8 cellular contexts compared by ENCODE assay signal in genomic region chr15:41773729-41774061, GRCh38. TPM values are rescaled to one million over a fixed set of nuclear protein-coding genes. Genes with fewer than 3 reads are reported as not detected.
A peak's percentile ranks its signal among the peaks of the same experiment; 100 is the strongest.
DNase-seq lines count a peak whose midpoint lies in the region; ATAC-seq and TF ChIP-seq lines count a peak whose summit lies in the region.

No MANE protein-coding gene starts in this region.

- H3K9me3 ChIP-seq in SJSA1 (replicated peaks) = no peaks in the 10 kb centered on the region
- no peaks in the 10 kb centered on the region for H3K9me3 ChIP-seq in gastrocnemius medialis

- TF ChIP-seq CTCF in fibroblast of the aortic adventitia (IDR thresholded peaks at IDR 0.05; ENCODE audit: insufficient read depth, low read length) (no peak), gastrocnemius medialis (IDR thresholded peaks at IDR 0.05 in 4 of 5, conservative IDR thresholded peaks at IDR 0.05 in 1 of 5) (no peak)

- peak; percentile 2 for ATAC-seq in GM18502 (IDR thresholded peaks at IDR 0.05; ENCODE audit: poor library complexity, unreplicated experiment)
- no peak for ATAC-seq in gastrocnemius medialis
- no peak for ATAC-seq in HG03354 (IDR thresholded peaks at IDR 0.05; ENCODE audit: poor library complexity, severe bottlenecking, unreplicated experiment)
- no peak for ATAC-seq in HG03280 (IDR thresholded peaks at IDR 0.05; ENCODE audit: unreplicated experiment)

- DNase-seq in SJSA1 (ENCODE audit: low read depth in 1 of 2, low spot score in 2 of 2) = no peak
- DNase-seq in fibroblast of the aortic adventitia (ENCODE audit: low read depth) = no peak
- DNase-seq in gastrocnemius medialis = no peak
- DNase-seq in superior temporal gyrus (ENCODE audit: extremely low spot score) = no peak
- DNase-seq in cortex of kidney (lab: John Stamatoyannopoulos, UW) = no peak

- in situ Hi-C loops in gastrocnemius medialis (cut with MboI; ENCODE audit: low sequenced_read_pairs in 4 of 4) = loop anchor here in 3 of 4 donors (5.0 kb wide), 1 partner anchor 39 kb away; no protein-coding TSS in a partner anchor

- intact Hi-C loops in gastrocnemius medialis (cut with DNase I; ENCODE audit: low total_unique reads) = loop anchor here (1.0 to 5.0 kb wide), 8 partner anchors 17 to 541 kb away; partner anchors contain the start of genes EHD4, GANC, JMJD7 and MGA

- H3K36me3 ChIP-seq in SJSA1 (peaks cover 3% of the 10 kb centered on the region; the same call in 1 of the 2 replicates), gastrocnemius medialis (no peaks in the 10 kb centered on the region)

- no peak for TF ChIP-seq POLR2A in gastrocnemius medialis (IDR thresholded peaks at IDR 0.05)

- H3K27ac ChIP-seq in SJSA1 = peak overlapping the region; percentile 3; the same call in 1 of the 2 replicates
- H3K27ac ChIP-seq in gastrocnemius medialis = peak overlapping the region; percentile 83 to 87 (median 86)

- H3K4me1 ChIP-seq in SJSA1 (replicated peaks) (peaks cover 46% of the 10 kb centered on the region), gastrocnemius medialis (peaks cover 28 to 32% of the 10 kb centered on the region in 2 donors)

- H3K4me3 ChIP-seq in SJSA1 (peak overlapping the region; percentile 53), fibroblast of the aortic adventitia (ENCODE audit: low read depth, low read length) (peak overlapping the region; percentile 76), gastrocnemius medialis (peak overlapping the region; percentile 71 to 91 (median 83))

- H3K27me3 ChIP-seq in SJSA1 (replicated peaks) = no peaks in the 10 kb centered on the region
- no peaks in the 10 kb centered on the region for H3K27me3 ChIP-seq in gastrocnemius medialis

RNA-seq across cellular contexts. Expression of gene MAPKBP1, which starts 0.6 kb away (rescaled TPM):
- total RNA-seq in SJSA1 (2014; rRNA removed; shearing (Covaris generic)) = 5.3 and 12.9 TPM in 2 replicates
- total RNA-seq in fibroblast of the aortic adventitia (ENCODE audit: low replicate concordance) (12.7 and 20.8 TPM in 2 replicates), gastrocnemius medialis (1 to 10 TPM; 4.2 to 8.4 (median 5.4) TPM)

RNA-seq across cellular contexts. Expression of gene JMJD7, which starts 54.2 kb away (rescaled TPM):
- 7.1 and 9.4 TPM in 2 replicates for total RNA-seq in SJSA1 (2014; rRNA removed; shearing (Covaris generic))
- total RNA-seq in fibroblast of the aortic adventitia (ENCODE audit: low replicate concordance) (3.1 and 6.3 TPM in 2 replicates), gastrocnemius medialis (1 to 10 TPM; 1.7 to 7.6 (median 3.9) TPM)
